ENCODE assay signal across 23 cellular contexts in genomic region chr2:119197125-119197403, GRCh38. TPM values are rescaled to one million over a fixed set of nuclear protein-coding genes. Genes with fewer than 3 reads are reported as not detected.
"Had no signal": no experiment of that assay in that cellular context is flagged by ENCODE, and none has a peak within 500 bp of the region (broad histone marks: within the 10 kb centered on the region; RNA-seq: fewer than 3 reads in every experiment).

No MANE protein-coding gene starts in this region.

- H3K9me3 ChIP-seq: left ventricle myocardium inferior, mucosa of descending colon, spleen, thoracic aorta, upper lobe of right lung had no signal

- H3K4me1 ChIP-seq: left ventricle myocardium inferior, parathyroid adenoma had no signal

- DNase-seq: activated CD4-positive, alpha-beta memory T cell treated with anti-CD3 and anti-CD28 coated beads for 36 hours; activated CD4-positive, alpha-beta T cell treated with anti-CD3 and anti-CD28 coated beads for 4 hours; activated naive CD8-positive, alpha-beta T cell treated with anti-CD3 and anti-CD28 coated beads, Interleukin-2, amount 10 ng/mL, durations not matched to agents 7 days and 5 days; activated T-cell treated with anti-CD3 and anti-CD28 coated beads for 4 hours; caudate nucleus; dorsolateral prefrontal cortex; head of caudate nucleus; immature natural killer cell; left ventricle myocardium inferior; mucosa of descending colon; naive thymus-derived CD4-positive, alpha-beta T cell; stimulated activated naive B cell treated with anti-CD40 and anti-IgM and Interleukin-4, amounts not matched to agents 10 μg/mL and 1 μg/mL and 100 μg/mL, for 72 hours; T-helper 2 cell; upper lobe of right lung had no signal

- H3K4me3 Mint-ChIP-seq: activated CD4-positive, alpha-beta memory T cell treated with anti-CD3 and anti-CD28 coated beads for 36 hours; activated naive CD8-positive, alpha-beta T cell treated with anti-CD3 and anti-CD28 coated beads, Interleukin-2, amount 10 ng/mL, durations not matched to agents 7 days and 5 days; activated T-helper 1 cell treated with anti-CD3 and anti-CD28 coated beads, Interleukin-12 subunit alpha, Interleukin-12 subunit beta, Interleukin-2, Interleukin-4 antibody, amounts not matched to agents 30 ng/mL and 10 ng/mL and 1 ng/mL, durations not matched to agents 14 hours and 24 hours and 36 hours; brain; immature natural killer cell; naive thymus-derived CD4-positive, alpha-beta T cell; stimulated activated naive B cell treated with anti-CD40 and anti-IgM and Interleukin-4, amounts not matched to agents 10 μg/mL and 1 μg/mL and 100 μg/mL, for 72 hours had no signal

- H3K4me3 ChIP-seq: dorsolateral prefrontal cortex, left ventricle myocardium inferior, mucosa of descending colon, spleen, thoracic aorta, upper lobe of right lung had no signal

- FAIRE-seq: endometrium, frontal cortex, TTC549 had no signal

- H3K36me3 ChIP-seq: left ventricle myocardium inferior, spleen, thoracic aorta, upper lobe of right lung had no signal

- H3K9me3 Mint-ChIP-seq: activated CD4-positive, alpha-beta memory T cell treated with anti-CD3 and anti-CD28 coated beads for 36 hours; activated naive CD8-positive, alpha-beta T cell treated with anti-CD3 and anti-CD28 coated beads, Interleukin-2, amount 10 ng/mL, durations not matched to agents 7 days and 5 days; activated T-helper 1 cell treated with anti-CD3 and anti-CD28 coated beads, Interleukin-12 subunit alpha, Interleukin-12 subunit beta, Interleukin-2, Interleukin-4 antibody, amounts not matched to agents 30 ng/mL and 10 ng/mL and 1 ng/mL, durations not matched to agents 14 hours and 24 hours and 36 hours; immature natural killer cell; stimulated activated naive B cell treated with anti-CD40 and anti-IgM and Interleukin-4, amounts not matched to agents 10 μg/mL and 1 μg/mL and 100 μg/mL, for 72 hours had no signal

- H3K4me1 Mint-ChIP-seq: activated naive CD8-positive, alpha-beta T cell treated with anti-CD3 and anti-CD28 coated beads, Interleukin-2, amount 10 ng/mL, durations not matched to agents 7 days and 5 days; immature natural killer cell; naive thymus-derived CD4-positive, alpha-beta T cell; stimulated activated naive B cell treated with anti-CD40 and anti-IgM and Interleukin-4, amounts not matched to agents 10 μg/mL and 1 μg/mL and 100 μg/mL, for 72 hours had no signal

- ATAC-seq: mucosa of descending colon; naive thymus-derived CD4-positive, alpha-beta T cell; stimulated activated naive B cell treated with anti-CD40 and anti-IgM and Interleukin-4, amounts not matched to agents 10 μg/mL and 1 μg/mL and 100 μg/mL, for 72 hours; upper lobe of right lung had no signal

- H3K27me3 ChIP-seq: upper lobe of right lung had no signal

- H3K9ac ChIP-seq: parathyroid adenoma had no signal

- H3K27ac ChIP-seq: dorsolateral prefrontal cortex, left ventricle myocardium inferior, parathyroid adenoma, spleen, thoracic aorta, upper lobe of right lung had no signal

- H3K36me3 Mint-ChIP-seq: activated CD4-positive, alpha-beta memory T cell treated with anti-CD3 and anti-CD28 coated beads for 36 hours; activated naive CD8-positive, alpha-beta T cell treated with anti-CD3 and anti-CD28 coated beads, Interleukin-2, amount 10 ng/mL, durations not matched to agents 7 days and 5 days; brain; immature natural killer cell; naive thymus-derived CD4-positive, alpha-beta T cell; stimulated activated naive B cell treated with anti-CD40 and anti-IgM and Interleukin-4, amounts not matched to agents 10 μg/mL and 1 μg/mL and 100 μg/mL, for 72 hours had no signal

- H3K27ac Mint-ChIP-seq: activated CD4-positive, alpha-beta memory T cell treated with anti-CD3 and anti-CD28 coated beads for 36 hours; activated naive CD8-positive, alpha-beta T cell treated with anti-CD3 and anti-CD28 coated beads, Interleukin-2, amount 10 ng/mL, durations not matched to agents 7 days and 5 days; activated T-helper 1 cell treated with anti-CD3 and anti-CD28 coated beads, Interleukin-12 subunit alpha, Interleukin-12 subunit beta, Interleukin-2, Interleukin-4 antibody, amounts not matched to agents 30 ng/mL and 10 ng/mL and 1 ng/mL, durations not matched to agents 14 hours and 24 hours and 36 hours; brain; immature natural killer cell; naive thymus-derived CD4-positive, alpha-beta T cell; stimulated activated naive B cell treated with anti-CD40 and anti-IgM and Interleukin-4, amounts not matched to agents 10 μg/mL and 1 μg/mL and 100 μg/mL, for 72 hours had no signal

RNA-seq across cellular contexts. Expression of gene STEAP3, which starts 26.6 kb away (rescaled TPM):
- polyA plus RNA-seq: naive thymus-derived CD4-positive, alpha-beta T cell had no signal

RNA-seq across cellular contexts. Expression of gene C1QL2, which starts 38.5 kb away (rescaled TPM):
- total RNA-seq: activated CD4-positive, alpha-beta memory T cell treated with anti-CD3 and anti-CD28 coated beads for 36 hours; activated naive CD8-positive, alpha-beta T cell treated with anti-CD3 and anti-CD28 coated beads, Interleukin-2, amount 10 ng/mL, durations not matched to agents 7 days and 5 days; activated T-helper 1 cell treated with anti-CD3 and anti-CD28 coated beads, Interleukin-12 subunit alpha, Interleukin-12 subunit beta, Interleukin-2, Interleukin-4 antibody, amounts not matched to agents 30 ng/mL and 10 ng/mL and 1 ng/mL, durations not matched to agents 14 hours and 24 hours and 36 hours; left ventricle myocardium inferior; mucosa of descending colon; naive thymus-derived CD4-positive, alpha-beta T cell; spleen; thoracic aorta; upper lobe of right lung had no signal
- polyA plus RNA-seq: esophagus; immature natural killer cell; naive thymus-derived CD4-positive, alpha-beta T cell; spleen had no signal
